Comparison of ENCODE assay signal across 9 cellular contexts in genomic region chr6:33469661-33470060, GRCh38.
"Had no signal": no experiment of that assay in that cellular context is flagged by ENCODE, and none has a peak within 500 bp of the region (broad histone marks: within the 10 kb centered on the region; RNA-seq: fewer than 3 reads in every experiment).

No MANE protein-coding gene starts in this region.

- H3K9me3 ChIP-seq: HAP-1 had no signal

- H3K4me3 Mint-ChIP-seq: GM23338, HFFc6 had no signal

- H3K4me3 ChIP-seq: GM23248, GM23338, HAP-1 had no signal

- H3K4me1 Mint-ChIP-seq: GM23338 had no signal

- DNase-seq: GM23248, GOT3, H7, HCEC 1CT, HFFc6 had no signal

- H2AFZ ChIP-seq: GM23248 had no signal

- H3K27ac ChIP-seq: GM23248 had no signal

- FAIRE-seq: H1, H54 had no signal

- H3K36me3 ChIP-seq: HAP-1 had no signal

- H3K9me3 Mint-ChIP-seq: HFFc6 had no signal

- H3K4me2 ChIP-seq: GM23338 had no signal

- H3K27ac Mint-ChIP-seq: GM23338, HFFc6 had no signal

- H3K4me1 ChIP-seq: HAP-1 had no signal

- H3K9ac ChIP-seq: GM23248 had no signal
